ENCODE assay signal across 1 cellular context in genomic region chr21:25735221-25735894, GRCh38.
TF ChIP-seq lines count a peak whose summit lies in the region.

No MANE protein-coding gene starts in this region.

TF ChIP-seq in HCT116, 20 proteins besides CTCF, POLR2A, EP300 and RAD21 (continued from another document):
- TF ChIP-seq POLR2AphosphoS5 (IDR thresholded peaks at IDR 0.05; ENCODE audit: low read depth, low read length) = peak; percentile 26; the same call in 1 of the 2 replicates
- TF ChIP-seq ELF1 (IDR thresholded peaks at IDR 0.05; ENCODE audit: borderline replicate concordance, low read depth) = peak; percentile 33; the same call in 1 of the 2 replicates
- TF ChIP-seq EZH2phosphoT487 (IDR thresholded peaks at IDR 0.05; ENCODE audit: borderline replicate concordance) = no peak
- no peak for TF ChIP-seq EZH2 (IDR thresholded peaks at IDR 0.05)
- TF ChIP-seq MAX (IDR thresholded peaks at IDR 0.05) = peak; percentile 60
